Comparison of ENCODE assay signal across 1 cellular context in the genomic region with DNA sequence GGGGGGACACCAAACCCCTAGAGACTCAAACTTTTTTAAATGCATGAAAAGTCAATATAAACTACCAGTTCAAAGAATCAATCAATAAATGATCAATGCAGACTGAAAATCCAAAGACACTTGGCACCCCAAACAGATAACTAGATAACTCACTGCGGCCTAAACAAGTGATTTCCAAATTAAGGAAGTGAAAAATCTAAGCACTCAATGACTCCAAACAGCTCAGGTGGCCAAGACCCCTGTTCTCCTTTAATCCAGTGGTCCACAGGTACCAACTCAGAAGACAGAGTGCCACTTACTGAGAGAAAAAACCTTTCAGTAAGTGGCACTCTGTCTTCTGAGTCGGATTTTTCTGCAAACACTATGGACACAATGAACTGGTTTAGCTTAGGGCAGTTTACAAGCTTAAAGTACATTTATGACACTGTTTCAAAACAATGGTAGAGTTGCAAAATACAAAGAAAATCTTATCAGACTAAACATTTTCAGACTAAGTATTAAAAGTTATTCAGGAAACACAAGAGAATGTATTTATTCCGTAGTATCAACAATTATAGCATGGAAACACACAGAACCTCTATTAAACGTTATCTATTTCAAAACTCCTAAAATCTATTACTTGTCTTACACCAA.
TF ChIP-seq lines count a peak whose summit lies in the region.

No MANE protein-coding gene starts in this region.

TF ChIP-seq in WTC11, 78 proteins besides CTCF, POLR2A, EP300 and RAD21:
- TF ChIP-seq ZNF138 (CRISPR knock-in tag; conservative IDR thresholded peaks at IDR 0.05) (no peak), MXD4 (CRISPR knock-in tag; IDR thresholded peaks at IDR 0.05; ENCODE audit: borderline replicate concordance) (no peak), TCF7 (CRISPR knock-in tag; IDR thresholded peaks at IDR 0.05; ENCODE audit: low read depth) (no peak)
- TF ChIP-seq, protein P1, sequence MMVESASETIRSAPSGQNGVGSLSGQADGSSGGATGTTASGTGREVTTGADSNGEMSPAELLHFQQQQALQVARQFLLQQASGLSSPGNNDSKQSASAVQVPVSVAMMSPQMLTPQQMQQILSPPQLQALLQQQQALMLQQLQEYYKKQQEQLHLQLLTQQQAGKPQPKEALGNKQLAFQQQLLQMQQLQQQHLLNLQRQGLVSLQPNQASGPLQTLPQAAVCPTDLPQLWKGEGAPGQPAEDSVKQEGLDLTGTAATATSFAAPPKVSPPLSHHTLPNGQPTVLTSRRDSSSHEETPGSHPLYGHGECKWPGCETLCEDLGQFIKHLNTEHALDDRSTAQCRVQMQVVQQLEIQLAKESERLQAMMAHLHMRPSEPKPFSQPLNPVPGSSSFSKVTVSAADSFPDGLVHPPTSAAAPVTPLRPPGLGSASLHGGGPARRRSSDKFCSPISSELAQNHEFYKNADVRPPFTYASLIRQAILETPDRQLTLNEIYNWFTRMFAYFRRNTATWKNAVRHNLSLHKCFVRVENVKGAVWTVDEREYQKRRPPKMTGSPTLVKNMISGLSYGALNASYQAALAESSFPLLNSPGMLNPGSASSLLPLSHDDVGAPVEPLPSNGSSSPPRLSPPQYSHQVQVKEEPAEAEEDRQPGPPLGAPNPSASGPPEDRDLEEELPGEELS (CRISPR knock-in tag; IDR thresholded peaks at IDR 0.05), result no peak
